ENCODE assay signal across 18 cellular contexts in genomic region chr12:76038176-76038575, GRCh38. TPM values are rescaled to one million over a fixed set of nuclear protein-coding genes. Genes with fewer than 3 reads are reported as not detected.
DNase-seq lines count a peak whose midpoint lies in the region; ATAC-seq, FAIRE-seq and TF ChIP-seq lines count a peak whose summit lies in the region.
"Had no signal": no experiment of that assay in that cellular context is flagged by ENCODE, and none has a peak within 500 bp of the region (broad histone marks: within the 10 kb centered on the region; RNA-seq: fewer than 3 reads in every experiment).

No MANE protein-coding gene starts in this region.

- peaks cover 10% of the 10 kb centered on the region for H3K79me1 ChIP-seq in mesenchymal stem cell (replicated peaks; ENCODE audit: low read length, poor library complexity, severe bottlenecking)

- no peak overlapping the region for H2AFZ ChIP-seq in mesenchymal stem cell (ENCODE audit: low read depth, low read length)

- FAIRE-seq in H54 (lab: Jason Lieb, UNC): peak; percentile 41
- FAIRE-seq: HepG2, RCC 7860 had no signal

- no peak overlapping the region for H3K4ac ChIP-seq in mesenchymal stem cell (ENCODE audit: low read depth in 1 of 2, low read length in 2 of 2)

- no peak overlapping the region for H2BK120ac ChIP-seq in mesenchymal stem cell (ENCODE audit: low read depth, low read length)

- no peaks in the 10 kb centered on the region for H3K27me3 ChIP-seq in CD8-positive, alpha-beta T cell (ENCODE audit: insufficient read depth, low read length)
- H3K27me3 ChIP-seq in RWPE2 (ENCODE audit: insufficient read depth, poor library complexity, severe bottlenecking) (no peaks in the 10 kb centered on the region), mesenchymal stem cell (ENCODE audit: control insufficient read depth in 1 of 2, insufficient read depth in 1 of 2, low read length in 2 of 2) (no peaks in the 10 kb centered on the region)
- H3K27me3 ChIP-seq: BLaER1 treated with 17β-estradiol and CSF1 and Interleukin-3, amounts not matched to agents 10 nM and 100 nM had no signal

- WGBS in mesenchymal stem cell: 31% methylated on average over 2 of the region's 2 CpGs

- peak overlapping the region; percentile 32 for H2AK5ac ChIP-seq in mesenchymal stem cell (ENCODE audit: low read length, severe bottlenecking)

- ATAC-seq in CD8-positive, alpha-beta T cell: no peak
- ATAC-seq in RWPE2 (ENCODE audit: low read depth) (no peak), mucosa of descending colon (no peak)
- ATAC-seq: HepG2 had no signal

- no peaks in the 10 kb centered on the region for H3K9me3 Mint-ChIP-seq in CD8-positive, alpha-beta T cell

- no peak overlapping the region for H3K4me3 ChIP-seq in CD8-positive, alpha-beta T cell (ENCODE audit: low read depth, low read length)
- H3K4me3 ChIP-seq in RWPE2 (ENCODE audit: severe bottlenecking): no peak overlapping the region
- H3K4me3 ChIP-seq in mesenchymal stem cell (ENCODE audit: insufficient read depth in 1 of 2, low read depth in 1 of 2, low read length in 2 of 2): no peak overlapping the region
- H3K4me3 ChIP-seq in mucosa of descending colon: no peak overlapping the region
- H3K4me3 ChIP-seq: BLaER1 treated with 17β-estradiol and CSF1 and Interleukin-3, amounts not matched to agents 10 nM and 100 nM had no signal

- peaks cover 7% of the 10 kb centered on the region for H3K4me1 Mint-ChIP-seq in CD8-positive, alpha-beta T cell (ENCODE audit: low read depth)

- intact Hi-C loops in CD8-positive, alpha-beta T cell (cut with DNase I, micrococcal nuclease): loop anchor here (5.0 to 10.0 kb wide), 5 partner anchors 221 to 531 kb away; no protein-coding TSS in a partner anchor
- intact Hi-C loops in mucosa of descending colon (cut with DNase I, micrococcal nuclease): loop anchor here (5.0 to 10.0 kb wide), 2 partner anchors 511 to 513 kb away; no protein-coding TSS in a partner anchor

- no peak for TF ChIP-seq POLR2A in H54 (IDR thresholded peaks at IDR 0.05; ENCODE audit: low read depth, low read length)

- H3K36me3 Mint-ChIP-seq in CD8-positive, alpha-beta T cell: no peaks in the 10 kb centered on the region

- no peak overlapping the region for H3K4me3 Mint-ChIP-seq in CD8-positive, alpha-beta T cell

- H2BK15ac ChIP-seq in mesenchymal stem cell (ENCODE audit: low read depth, poor library complexity, severe bottlenecking): no peak overlapping the region

- H3K14ac ChIP-seq in mesenchymal stem cell (ENCODE audit: low read length in 2 of 2): no peak overlapping the region

- no peak overlapping the region for H3K27ac ChIP-seq in CD8-positive, alpha-beta T cell (ENCODE audit: low read depth, low read length)
- H3K27ac ChIP-seq in RWPE2 (ENCODE audit: poor library complexity, severe bottlenecking) (peak overlapping the region; percentile 40), mesenchymal stem cell (ENCODE audit: low read length, poor library complexity, severe bottlenecking) (no peak overlapping the region)
- H3K27ac ChIP-seq: BLaER1 treated with 17β-estradiol and CSF1 and Interleukin-3, amounts not matched to agents 10 nM and 100 nM; HL-60 had no signal

- H3K27ac Mint-ChIP-seq in CD8-positive, alpha-beta T cell: peak overlapping the region; percentile 33

- H3K9me3 ChIP-seq in CD8-positive, alpha-beta T cell (ENCODE audit: low read length): no peaks in the 10 kb centered on the region
- H3K9me3 ChIP-seq in RWPE2 (ENCODE audit: severe bottlenecking) (no peaks in the 10 kb centered on the region), mesenchymal stem cell (ENCODE audit: control insufficient read depth, low read length) (no peaks in the 10 kb centered on the region), mucosa of descending colon (no peaks in the 10 kb centered on the region)
- H3K9me3 ChIP-seq: BLaER1 treated with 17β-estradiol and CSF1 and Interleukin-3, amounts not matched to agents 10 nM and 100 nM had no signal

- no peaks in the 10 kb centered on the region for H3K27me3 Mint-ChIP-seq in CD8-positive, alpha-beta T cell (ENCODE audit: low read depth)

- no peak overlapping the region for H4K8ac ChIP-seq in mesenchymal stem cell (ENCODE audit: low read length)

- no peaks in the 10 kb centered on the region for H3K36me3 ChIP-seq in CD8-positive, alpha-beta T cell (ENCODE audit: insufficient read depth, low read length)
- H3K36me3 ChIP-seq in RWPE2 (ENCODE audit: low read depth) (no peaks in the 10 kb centered on the region), mesenchymal stem cell (ENCODE audit: control insufficient read depth in 1 of 2, insufficient read depth in 2 of 2, low read depth in 1 of 2, low read length in 2 of 2) (peaks cover 2 to 11% of the 10 kb centered on the region in 2 experiments), mucosa of descending colon (ENCODE audit: low read depth) (no peaks in the 10 kb centered on the region)

- POLR2A ChIA-PET in CD8-positive, alpha-beta T cell (lab: Charles Lee): no interaction called here

- H3K4me2 ChIP-seq in mesenchymal stem cell (ENCODE audit: low read length, poor library complexity, severe bottlenecking): no peak overlapping the region

- H2BK5ac ChIP-seq in mesenchymal stem cell (ENCODE audit: low read depth, low read length, poor library complexity, severe bottlenecking): no peak overlapping the region

- TF ChIP-seq CTCF in CD8-positive, alpha-beta T cell (IDR thresholded peaks at IDR 0.05): no peak
- TF ChIP-seq CTCF in RWPE2 (IDR thresholded peaks at IDR 0.05; ENCODE audit: poor library complexity, severe bottlenecking) (no peak), mucosa of descending colon (IDR thresholded peaks at IDR 0.05) (no peak)

- DNase-seq in CD8-positive, alpha-beta T cell: no peak
- DNase-seq in H54 (ENCODE audit: insufficient read length, low spot score) (no peak), RWPE2 (ENCODE audit: low spot score) (no peak), mesenchymal stem cell (no peak), NCI-H510A treated with DMSO at 0.1 percent for 48 hours (lab: John Stamatoyannopoulos, UW) (no peak), NCI-H446 treated with DMSO at 0.1 percent for 48 hours (lab: John Stamatoyannopoulos, UW) (no peak), mucosa of descending colon (no peak), NCI-H226 (no peak)
- DNase-seq: HCEC 1CT, NCI-H1105 treated with DMSO at 0.1 percent for 48 hours, NCI-H187, NCI-H446, NCI-H774, SIG-M5 had no signal

- H3K9ac ChIP-seq in mesenchymal stem cell (ENCODE audit: low read length): peak overlapping the region; percentile 74
- H3K9ac ChIP-seq: BLaER1 treated with 17β-estradiol and CSF1 and Interleukin-3, amounts not matched to agents 10 nM and 100 nM had no signal

- H3K4me1 ChIP-seq in CD8-positive, alpha-beta T cell (ENCODE audit: insufficient read depth, low read length): no peaks in the 10 kb centered on the region
- H3K4me1 ChIP-seq in RWPE2 (ENCODE audit: insufficient read depth, poor library complexity, severe bottlenecking): peaks cover 4% of the 10 kb centered on the region
- H3K4me1 ChIP-seq in mesenchymal stem cell (ENCODE audit: control insufficient read depth, insufficient read depth, low read depth, low read length): peaks cover 8% of the 10 kb centered on the region
- H3K4me1 ChIP-seq in mucosa of descending colon (ENCODE audit: low read depth): peaks cover 6% of the 10 kb centered on the region

- no peak overlapping the region for H3K18ac ChIP-seq in mesenchymal stem cell (ENCODE audit: low read depth in 1 of 2, low read length in 2 of 2)

- H2BK12ac ChIP-seq in mesenchymal stem cell (ENCODE audit: low read length in 2 of 2): no peak overlapping the region

- H4K91ac ChIP-seq in mesenchymal stem cell (ENCODE audit: low read length): no peak overlapping the region

- no peak overlapping the region for H3K23ac ChIP-seq in mesenchymal stem cell (ENCODE audit: low read length in 2 of 2)

- CTCF ChIA-PET in CD8-positive, alpha-beta T cell (lab: Charles Lee): interaction anchor here (1.1 to 2.0 kb wide), 7 partner anchors 17 to 704 kb away, joined by 3 to 21 read pairs (median 4); partner anchors contain the start of genes GLIPR1L1 and KRR1

RNA-seq across cellular contexts. Expression of gene PHLDA1, which starts 6.6 kb away (rescaled TPM):
- 1 to 10 TPM; 5.6 to 5.8 TPM for total RNA-seq in CD8-positive, alpha-beta T cell
- 90.2 TPM for polyA plus RNA-seq in mesenchymal stem cell (2013, experiment 1 of 2)
- 90.9 TPM for polyA plus RNA-seq in mesenchymal stem cell (2013, experiment 2 of 2)
- total RNA-seq in mucosa of descending colon: 1 to 10 TPM; 2.2 to 8.8 (median 3.5) TPM

RNA-seq across cellular contexts. Expression of gene NAP1L1, which starts 46.3 kb away (rescaled TPM):
- 100 to 1,000 TPM; 581 to 618 TPM for total RNA-seq in CD8-positive, alpha-beta T cell
- polyA plus RNA-seq in mesenchymal stem cell (2013, experiment 1 of 2): 781 TPM
- polyA plus RNA-seq in mesenchymal stem cell (2013, experiment 2 of 2): 820 TPM
- total RNA-seq in mucosa of descending colon: 100 to 1,000 TPM in 2 of 3 donors, 10 to 100 TPM in 1; 81.4 to 310 (median 142) TPM
